ENCODE assay signal across 16 cellular contexts in genomic region chr3:169700195-169700594, GRCh38. TPM values are rescaled to one million over a fixed set of nuclear protein-coding genes. Genes with fewer than 3 reads are reported as not detected.
DNase-seq lines count a peak whose midpoint lies in the region; ATAC-seq, FAIRE-seq and TF ChIP-seq lines count a peak whose summit lies in the region.
"Had no signal": no experiment of that assay in that cellular context is flagged by ENCODE, and none has a peak within 500 bp of the region (broad histone marks: within the 10 kb centered on the region; RNA-seq: fewer than 3 reads in every experiment).

No MANE protein-coding gene starts in this region.

- intact Hi-C loops in HepG2 (cut with micrococcal nuclease; ENCODE audit: unreplicated experiment): no loop called here
- intact Hi-C loops in right lobe of liver (cut with DNase I): no loop called here
- intact Hi-C loops in sigmoid colon (cut with DNase I): no loop called here

- peaks cover 14% of the 10 kb centered on the region for H3K4me1 ChIP-seq in HepG2 (ENCODE audit: insufficient read depth, low read length)
- no peaks in the 10 kb centered on the region for H3K4me1 ChIP-seq in right lobe of liver
- H3K4me1 ChIP-seq in hepatocyte (ENCODE audit: insufficient read depth): no peaks in the 10 kb centered on the region
- peaks cover 0 to 19% (median 13%) of the 10 kb centered on the region in 4 donors for H3K4me1 ChIP-seq in sigmoid colon
- H3K4me1 ChIP-seq: Caco-2 had no signal

- CTCF ChIA-PET in HepG2 (lab: Yijun Ruan, JAX; ENCODE audit: low intra/inter-chr PET ratio, low total read pairs): no interaction called here

- TF ChIP-seq RAD21 in HepG2 (CRISPR knock-in tag; IDR thresholded peaks at IDR 0.05): no peak

- no peak overlapping the region for H3K9ac ChIP-seq in HepG2 (ENCODE audit: insufficient read depth, low read depth, low read length)

- in situ Hi-C loops in HepG2 (cut with HindIII; ENCODE audit: extremely low pct_ligation_motif_present, low pct_unique_long_range_greater_than_20kb): no loop called here

- 8% methylated on average over 6 of the region's 7 CpGs for WGBS in HepG2 (ENCODE audit: low lambda C conversion rate)
- WGBS in right lobe of liver (ENCODE audit: insufficient coverage, low coverage, low lambda C conversion rate, missing lambda C conversion rate): 47% methylated on average over 6 of the region's 7 CpGs
- WGBS in hepatocyte (ENCODE audit: low lambda C conversion rate, missing lambda C conversion rate): 76% methylated on average over 7 of the region's 7 CpGs
- 82 to 88% methylated on average over 7 of the region's 7 CpGs for WGBS in sigmoid colon, 2 donors

- no peak overlapping the region for H3K27ac ChIP-seq in HepG2 (ENCODE audit: extremely low read length, insufficient read depth, low read length)
- H3K27ac ChIP-seq in right lobe of liver: no peak overlapping the region
- H3K27ac ChIP-seq in hepatocyte: no peak overlapping the region
- peak overlapping the region; percentile 48 to 83 (median 63) for H3K27ac ChIP-seq in sigmoid colon

- TF ChIP-seq POLR2A in HepG2 (IDR thresholded peaks at IDR 0.05; ENCODE audit: insufficient read depth in 1 of 2, low read depth in 2 of 2, low read length in 2 of 2) (no peak), right lobe of liver (IDR thresholded peaks at IDR 0.05) (no peak), sigmoid colon (IDR thresholded peaks at IDR 0.05) (no peak)

- TF ChIP-seq EP300 in HepG2 (IDR thresholded peaks at IDR 0.05; ENCODE audit: low read depth in 2 of 2, low read length in 2 of 2) (no peak), HepG2 (CRISPR knock-in tag; IDR thresholded peaks at IDR 0.05; ENCODE audit: borderline replicate concordance) (no peak), sigmoid colon (IDR thresholded peaks at IDR 0.05) (no peak)

- H2AFZ ChIP-seq in HepG2 (ENCODE audit: low read length): peak overlapping the region; percentile 37
- H2AFZ ChIP-seq in hepatocyte: no peak overlapping the region

- H3K4me3 ChIP-seq in HepG2 (replicated peaks in 1 of 3; ENCODE audit: insufficient read depth in 1 of 3, low read depth in 2 of 3, low read length in 3 of 3) (peak overlapping the region in 1 of 3 experiments; percentile 44; a peak in 3 of 6 replicates), right lobe of liver (no peak overlapping the region), hepatocyte (no peak overlapping the region), sigmoid colon (no peak overlapping the region)

- ATAC-seq in HepG2 (peak; percentile 57), right lobe of liver (no peak), GM19463 (IDR thresholded peaks at IDR 0.05; ENCODE audit: unreplicated experiment) (no peak)
- ATAC-seq: HCT116 had no signal

- H3K4me2 ChIP-seq in HepG2 (ENCODE audit: low read depth, low read length) (peak overlapping the region; percentile 64), hepatocyte (peak overlapping the region; percentile 45)

- no TSS peak for BruUV-seq in HepG2 (replicated peaks; lab: Mats Ljungman, UMichigan)

- H3K79me2 ChIP-seq in HepG2 (ENCODE audit: insufficient read depth, low read length) (no peaks in the 10 kb centered on the region), hepatocyte (no peaks in the 10 kb centered on the region)

- no peaks in the 10 kb centered on the region for H3K9me3 ChIP-seq in HepG2 (ENCODE audit: low read length)
- no peaks in the 10 kb centered on the region for H3K9me3 ChIP-seq in right lobe of liver
- no peaks in the 10 kb centered on the region for H3K9me3 ChIP-seq in hepatocyte (ENCODE audit: low read depth)
- no peaks in the 10 kb centered on the region for H3K9me3 ChIP-seq in sigmoid colon
- H3K9me3 ChIP-seq: Caco-2 had no signal

- no peak for TF ChIP-seq CTCF in HepG2 (CRISPR knock-in tag; IDR thresholded peaks at IDR 0.05)
- TF ChIP-seq CTCF in right lobe of liver (IDR thresholded peaks at IDR 0.05): no peak
- TF ChIP-seq CTCF in hepatocyte (IDR thresholded peaks at IDR 0.05; ENCODE audit: poor library complexity): no peak
- TF ChIP-seq CTCF in sigmoid colon (IDR thresholded peaks at IDR 0.05): no peak

- POLR2A ChIA-PET in HepG2 (lab: Yijun Ruan, JAX): no interaction called here

- no peaks in the 10 kb centered on the region for H4K20me1 ChIP-seq in HepG2 (ENCODE audit: insufficient read depth, low read length)
- H4K20me1 ChIP-seq in hepatocyte (ENCODE audit: insufficient read depth, poor library complexity, severe bottlenecking): no peaks in the 10 kb centered on the region

- H3K9me2 ChIP-seq in hepatocyte (replicated peaks; ENCODE audit: insufficient read depth): no peaks in the 10 kb centered on the region

- H3K27me3 ChIP-seq in HepG2 (ENCODE audit: control insufficient read depth in 1 of 2, insufficient read depth in 2 of 2, low read length in 2 of 2) (peaks cover 0 to 7% of the 10 kb centered on the region in 2 experiments; a peak in 1 of 5 replicates), right lobe of liver (no peaks in the 10 kb centered on the region), hepatocyte (no peaks in the 10 kb centered on the region), sigmoid colon (no peaks in the 10 kb centered on the region)

- DNase-seq in HepG2 (ENCODE audit: low spot score) (no peak), right lobe of liver (no peak), hepatocyte (ENCODE audit: low spot score) (no peak), sigmoid colon (no peak), HCEC 1CT (no peak), DMS53 (lab: John Stamatoyannopoulos, UW) (no peak)
- DNase-seq: Caco-2, NCI-H1436 treated with DMSO at 0.1 percent for 48 hours, NCI-H2081, NCI-H2227 treated with DMSO at 0.1 percent for 48 hours, NCI-H524 treated with DMSO at 0.1 percent for 48 hours, RPMI8226 had no signal

- H3K36me3 ChIP-seq in HepG2 (replicated peaks in 1 of 2; ENCODE audit: control insufficient read depth in 1 of 2, insufficient read depth in 2 of 2, low read length in 2 of 2): no peaks in the 10 kb centered on the region
- H3K36me3 ChIP-seq in right lobe of liver: no peaks in the 10 kb centered on the region
- no peaks in the 10 kb centered on the region for H3K36me3 ChIP-seq in hepatocyte (replicated peaks; ENCODE audit: insufficient read depth, low read depth)
- H3K36me3 ChIP-seq in sigmoid colon: no peaks in the 10 kb centered on the region

- no peak for FAIRE-seq in HepG2 (lab: Jason Lieb, UNC)

TF ChIP-seq in HepG2, 621 proteins besides CTCF, POLR2A, EP300 and RAD21:
- TF ChIP-seq ZNF501 (CRISPR knock-in tag; IDR thresholded peaks at IDR 0.05): 0 out of 2 replicates have a peak, but pooled peaks have one; percentile 24
- TF ChIP-seq ZNF776 (CRISPR knock-in tag; IDR thresholded peaks at IDR 0.05): no peak
TF ChIP-seq in HepG2: peak in this region for 1.

RNA-seq across cellular contexts. Expression of gene MECOM, which starts 36.7 kb away (rescaled TPM):
- 0.17 and 0.18 TPM in 2 replicates for total RNA-seq in HepG2 (2016; rRNA removed; fragmentation: Illumina TruSeq; extraction: Trizol)
- total RNA-seq in HepG2 (2016; cell fraction: cytosol; rRNA removed; fragmentation: Illumina TruSeq; extraction: Trizol; ENCODE audit: low read depth): 0.09 TPM in 1 of 2 replicates, not detected in the other
- 0.10 and 0.15 TPM in 2 replicates for total RNA-seq in HepG2 (2016; cell fraction: insoluble cytoplasmic fraction; rRNA removed; fragmentation: Illumina TruSeq; extraction: Trizol)
- 0.06 and 0.07 TPM in 2 replicates for total RNA-seq in HepG2 (2016; cell fraction: membrane; rRNA removed; fragmentation: Illumina TruSeq; extraction: Trizol)
- total RNA-seq in HepG2 (2016; cell fraction: nucleus; rRNA removed; fragmentation: Illumina TruSeq; extraction: Trizol): 0.31 and 0.41 TPM in 2 replicates
- 0.04 and 0.29 TPM in 2 replicates for polyA plus RNA-seq in HepG2 (2011; rRNA removed)
- 0.03 and 0.08 TPM in 2 replicates for polyA plus RNA-seq in HepG2 (2011; cell fraction: cytosol; rRNA removed)
- 0.05 and 0.10 TPM in 2 replicates for polyA plus RNA-seq in HepG2 (2011; cell fraction: nucleus; rRNA removed)
- polyA plus RNA-seq in HepG2 (2012): 0.05 TPM in 1 of 2 replicates, not detected in the other
- not detected in 2 replicates for polyA plus RNA-seq in HepG2 (2016; cell fraction: cytosol; fragmentation: Illumina TruSeq; extraction: Trizol; ENCODE audit: low read depth)
- 0.08 and 0.10 TPM in 2 replicates for polyA plus RNA-seq in HepG2 (2016; cell fraction: insoluble cytoplasmic fraction; fragmentation: Illumina TruSeq; extraction: Trizol; ENCODE audit: low read depth)
- polyA plus RNA-seq in HepG2 (2016; cell fraction: membrane; fragmentation: Illumina TruSeq; extraction: Trizol; ENCODE audit: low read depth): 0.03 TPM in 1 of 2 replicates, not detected in the other
- polyA plus RNA-seq in HepG2 (2016; cell fraction: nucleus; fragmentation: Illumina TruSeq; extraction: Trizol; ENCODE audit: insufficient read depth, low read depth): 0.20 and 0.21 TPM in 2 replicates
- 37.6 TPM in 1 of 2 replicates, not detected in the other for polyA minus RNA-seq in HepG2 (2011; rRNA and poly(A)+ RNA removed; ENCODE audit: low replicate concordance)
- polyA minus RNA-seq in HepG2 (2011; cell fraction: cytosol; rRNA and poly(A)+ RNA removed): 0.35 TPM in 1 of 2 replicates, not detected in the other
- 0.62 and 0.77 TPM in 2 replicates for polyA minus RNA-seq in HepG2 (2011; cell fraction: nucleus; rRNA and poly(A)+ RNA removed)
- 1 to 10 TPM; 1.1 to 2.9 (median 1.8) TPM for total RNA-seq in right lobe of liver
- 40.9 and 48.8 TPM in 2 replicates for total RNA-seq in hepatocyte
- polyA plus RNA-seq in hepatocyte: 11.1 and 11.4 TPM in 2 replicates
- 10 to 100 TPM in 1 of 4 donors, 1 to 10 TPM in 3; 3.0 to 17.7 (median 4.6) TPM for total RNA-seq in sigmoid colon
- 10 to 100 TPM; 12.0 to 23.2 (median 15.3) TPM for polyA plus RNA-seq in sigmoid colon
- total RNA-seq: A673, OCI-LY7 had no signal

Comparison
In these comparisons a context has a peak if more than half of its experiments do, and no peak if none do; other contexts are left out.
1. H3K27ac ChIP-seq: peak in sigmoid colon (4 of 4); none in HepG2 (single experiment), right lobe of liver (0 of 3) and hepatocyte (single experiment).